8 cellular contexts compared by ENCODE assay signal in the genomic region with DNA sequence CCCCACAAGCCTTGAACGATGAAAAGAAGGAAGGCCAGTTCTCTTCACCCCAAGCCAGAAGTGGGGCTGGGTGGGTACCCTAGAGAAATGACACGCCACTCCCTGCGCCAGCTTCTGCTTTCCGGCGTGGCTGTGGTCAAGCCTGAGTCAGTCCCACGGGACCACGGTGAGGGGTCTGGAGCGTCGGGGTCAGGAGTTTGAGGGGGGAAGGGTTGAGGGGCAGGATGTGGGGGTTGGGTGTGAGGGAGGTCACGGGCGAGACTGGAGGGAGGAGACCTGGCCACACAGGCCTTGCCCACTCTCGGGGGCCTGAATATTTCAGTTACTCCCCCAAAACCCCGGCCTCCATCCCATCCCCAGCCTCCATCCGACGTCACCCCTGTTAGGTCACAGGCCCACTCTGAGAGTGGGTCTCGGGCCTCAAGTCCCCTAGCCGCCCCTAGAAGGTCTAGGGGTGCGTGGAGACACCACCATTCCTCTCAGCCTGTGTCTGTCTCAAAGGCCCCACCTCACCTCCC. TPM values are rescaled to one million over a fixed set of nuclear protein-coding genes. Genes with fewer than 3 reads are reported as not detected.
A peak's percentile ranks its signal among the peaks of the same experiment; 100 is the strongest.
DNase-seq lines count a peak whose midpoint lies in the region; ATAC-seq and TF ChIP-seq lines count a peak whose summit lies in the region.

No MANE protein-coding gene starts in this region.

- POLR2A ChIA-PET in WTC11 (lab: Charles Lee) = no interaction called here

- peaks cover 5% of the 10 kb centered on the region for H3F3A ChIP-seq in GM23338 (replicated peaks; ENCODE audit: low read depth)

- H3K4me1 Mint-ChIP-seq in GM23338 (peaks cover 6% of the 10 kb centered on the region), WTC11 (peaks cover 9% of the 10 kb centered on the region)
- H3K4me1 Mint-ChIP-seq in stimulated activated naive CD8-positive, alpha-beta T cell treated with anti-CD3 and anti-CD28 coated beads, Interleukin-15, amount 100 ng/mL, for 72 hours = peaks cover 39% of the 10 kb centered on the region

- CTCF ChIA-PET in WTC11 (lab: Charles Lee) = interaction anchor here (0.5 to 3.1 kb wide), 4 partner anchors 12 to 161 kb away, joined by 3 to 16 read pairs (median 6); no protein-coding TSS in a partner anchor

- H3K9me3 Mint-ChIP-seq in GM23338 (no peaks in the 10 kb centered on the region), WTC11 (no peaks in the 10 kb centered on the region)
- H3K9me3 Mint-ChIP-seq in stimulated activated naive CD8-positive, alpha-beta T cell treated with anti-CD3 and anti-CD28 coated beads, Interleukin-15, amount 100 ng/mL, for 72 hours = no peaks in the 10 kb centered on the region

- no peak overlapping the region for H3K27ac ChIP-seq in GM23338 (ENCODE audit: low read depth)

- peaks cover 10% of the 10 kb centered on the region for H3K36me3 ChIP-seq in BE2C
- H3K36me3 ChIP-seq in GM23338 (ENCODE audit: insufficient read depth) = no peaks in the 10 kb centered on the region; the same call in 1 of the 2 replicates

- H3K4me3 ChIP-seq in BE2C (ENCODE audit: low read depth, low read length) = peak overlapping the region; percentile 64
- peak overlapping the region; percentile 79 for H3K4me3 ChIP-seq in GM23338

- H3K9me3 ChIP-seq in BE2C = no peaks in the 10 kb centered on the region

- H3K4me1 ChIP-seq in BE2C (peaks cover 4% of the 10 kb centered on the region), GM23338 (ENCODE audit: insufficient read depth) (peaks cover 4% of the 10 kb centered on the region)

- H3K27me3 ChIP-seq in BE2C (peaks cover 15% of the 10 kb centered on the region), GM23338 (ENCODE audit: insufficient read depth) (peaks cover 12% of the 10 kb centered on the region)

- H3K9me2 ChIP-seq in GM23338 (ENCODE audit: insufficient read depth) = no peaks in the 10 kb centered on the region

- H3K4me2 ChIP-seq in GM23338 = peak overlapping the region; percentile 92

- H3K36me3 Mint-ChIP-seq in GM23338 (ENCODE audit: low read depth) (peaks cover 21% of the 10 kb centered on the region), WTC11 (peaks cover 12% of the 10 kb centered on the region)

- DNase-seq in BE2C = no peak
- DNase-seq in GM23338 (ENCODE audit: low spot score) = no peak
- DNase-seq in WTC11 (ENCODE audit: low spot score) = no peak
- DNase-seq in hepatic stellate cell (ENCODE audit: low spot score) = peak; percentile 89
- DNase-seq in stimulated activated naive CD8-positive, alpha-beta T cell treated with anti-CD3 and anti-CD28 coated beads, Interleukin-15, amount 100 ng/mL, for 72 hours = no peak
- DNase-seq in GM19238 (ENCODE audit: insufficient read length, low spot score) = no peak
- no peak for DNase-seq in putamen (ENCODE audit: low spot score)

- peak; percentile 3; the same call in 2 of the 3 replicates for ATAC-seq in GM23338
- ATAC-seq in WTC11 = no peak
- no peak for ATAC-seq in stimulated activated naive CD8-positive, alpha-beta T cell treated with anti-CD3 and anti-CD28 coated beads, Interleukin-15, amount 100 ng/mL, for 72 hours
- ATAC-seq in GM21528 (IDR thresholded peaks at IDR 0.05; ENCODE audit: low FRiP score, unreplicated experiment) = no peak

- H3K27ac Mint-ChIP-seq in GM23338 = no peak overlapping the region
- H3K27ac Mint-ChIP-seq in WTC11 = no peak overlapping the region
- peak overlapping the region; percentile 80 to 87 for H3K27ac Mint-ChIP-seq in stimulated activated naive CD8-positive, alpha-beta T cell treated with anti-CD3 and anti-CD28 coated beads, Interleukin-15, amount 100 ng/mL, for 72 hours

- H3K4me3 Mint-ChIP-seq in GM23338 = peak overlapping the region; percentile 78; the same call in 2 of the 3 replicates
- peak overlapping the region; percentile 80 for H3K4me3 Mint-ChIP-seq in WTC11
- peak overlapping the region; percentile 89 to 92 for H3K4me3 Mint-ChIP-seq in stimulated activated naive CD8-positive, alpha-beta T cell treated with anti-CD3 and anti-CD28 coated beads, Interleukin-15, amount 100 ng/mL, for 72 hours

- H3K79me2 ChIP-seq in GM23338 (replicated peaks; ENCODE audit: insufficient read depth) = no peaks in the 10 kb centered on the region

- H4K20me1 ChIP-seq in GM23338 (replicated peaks; ENCODE audit: insufficient read depth) = no peaks in the 10 kb centered on the region

- TF ChIP-seq CTCF in BE2C (IDR thresholded peaks at IDR 0.05; ENCODE audit: low read depth, low read length) = no peak
- no peak for TF ChIP-seq CTCF in GM23338 (conservative IDR thresholded peaks at IDR 0.05; ENCODE audit: low read depth in 2 of 2)
- TF ChIP-seq CTCF in WTC11 (IDR thresholded peaks at IDR 0.05) = no peak

- H3K27me3 Mint-ChIP-seq in GM23338 (ENCODE audit: insufficient read depth, low read depth, poor library complexity) (peaks cover 22% of the 10 kb centered on the region), WTC11 (ENCODE audit: low read depth) (peaks cover 19% of the 10 kb centered on the region)
- H3K27me3 Mint-ChIP-seq in stimulated activated naive CD8-positive, alpha-beta T cell treated with anti-CD3 and anti-CD28 coated beads, Interleukin-15, amount 100 ng/mL, for 72 hours = no peaks in the 10 kb centered on the region

- peak overlapping the region; percentile 99 for H2AFZ ChIP-seq in GM23338

TF ChIP-seq in WTC11, 78 proteins besides CTCF, POLR2A, EP300 and RAD21:
- no peak for TF ChIP-seq ZNF219 (CRISPR knock-in tag; IDR thresholded peaks at IDR 0.05; ENCODE audit: borderline replicate concordance)
- TF ChIP-seq ZNF416 (CRISPR knock-in tag; IDR thresholded peaks at IDR 0.05) = no peak
- no peak for TF ChIP-seq NR2C2 (CRISPR knock-in tag; IDR thresholded peaks at IDR 0.05)
- TF ChIP-seq ZNF396 (CRISPR knock-in tag; IDR thresholded peaks at IDR 0.05; ENCODE audit: borderline replicate concordance) = no peak
- no peak for TF ChIP-seq ESRRA (CRISPR knock-in tag; IDR thresholded peaks at IDR 0.05; ENCODE audit: borderline replicate concordance)
- no peak for TF ChIP-seq CREB1 (CRISPR knock-in tag; IDR thresholded peaks at IDR 0.05)
- no peak for TF ChIP-seq ZNF423 (CRISPR knock-in tag; IDR thresholded peaks at IDR 0.05)
- no peak for TF ChIP-seq ZNF317 (CRISPR knock-in tag; IDR thresholded peaks at IDR 0.05; ENCODE audit: borderline replicate concordance, low read depth)
- TF ChIP-seq JAZF1 (CRISPR knock-in tag; IDR thresholded peaks at IDR 0.05) = no peak
- TF ChIP-seq JUN (CRISPR knock-in tag; IDR thresholded peaks at IDR 0.05) = no peak
- TF ChIP-seq TCF7 (CRISPR knock-in tag; IDR thresholded peaks at IDR 0.05; ENCODE audit: low read depth) = no peak
- TF ChIP-seq, protein P1, sequence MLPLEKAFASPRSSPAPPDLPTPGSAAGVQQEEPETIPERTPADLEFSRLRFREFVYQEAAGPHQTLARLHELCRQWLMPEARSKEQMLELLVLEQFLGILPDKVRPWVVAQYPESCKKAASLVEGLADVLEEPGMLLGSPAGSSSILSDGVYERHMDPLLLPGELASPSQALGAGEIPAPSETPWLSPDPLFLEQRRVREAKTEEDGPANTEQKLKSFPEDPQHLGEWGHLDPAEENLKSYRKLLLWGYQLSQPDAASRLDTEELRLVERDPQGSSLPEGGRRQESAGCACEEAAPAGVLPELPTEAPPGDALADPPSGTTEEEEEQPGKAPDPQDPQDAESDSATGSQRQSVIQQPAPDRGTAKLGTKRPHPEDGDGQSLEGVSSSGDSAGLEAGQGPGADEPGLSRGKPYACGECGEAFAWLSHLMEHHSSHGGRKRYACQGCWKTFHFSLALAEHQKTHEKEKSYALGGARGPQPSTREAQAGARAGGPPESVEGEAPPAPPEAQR (CRISPR knock-in tag; IDR thresholded peaks at IDR 0.05) = no peak
- TF ChIP-seq, protein P2, sequence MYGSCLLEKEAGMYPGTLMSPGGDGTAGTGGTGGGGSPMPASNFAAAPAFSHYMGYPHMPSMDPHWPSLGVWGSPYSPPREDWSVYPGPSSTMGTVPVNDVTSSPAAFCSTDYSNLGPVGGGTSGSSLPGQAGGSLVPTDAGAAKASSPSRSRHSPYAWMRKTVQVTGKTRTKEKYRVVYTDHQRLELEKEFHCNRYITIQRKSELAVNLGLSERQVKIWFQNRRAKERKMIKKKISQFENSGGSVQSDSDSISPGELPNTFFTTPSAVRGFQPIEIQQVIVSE (CRISPR knock-in tag; IDR thresholded peaks at IDR 0.05; ENCODE audit: borderline replicate concordance) = no peak
- TF ChIP-seq, protein P3, sequence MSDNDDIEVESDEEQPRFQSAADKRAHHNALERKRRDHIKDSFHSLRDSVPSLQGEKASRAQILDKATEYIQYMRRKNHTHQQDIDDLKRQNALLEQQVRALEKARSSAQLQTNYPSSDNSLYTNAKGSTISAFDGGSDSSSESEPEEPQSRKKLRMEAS (CRISPR knock-in tag; IDR thresholded peaks at IDR 0.05) = no peak

RNA-seq across cellular contexts. Expression of a gene that starts 0.5 kb away (rescaled TPM):
- 12.4 TPM for polyA plus RNA-seq in BE2C (2012; ENCODE audit: insufficient read depth, insufficient read length, low read depth)
- total RNA-seq in GM23338 (2014; rRNA removed; shearing (Covaris generic)) = 17.1 and 27.4 TPM in 2 replicates
- 31.9 and 34.4 TPM in 2 replicates for polyA plus RNA-seq in GM23338 (2016; fragmentation: Nextera tagmentation; extraction: Ambion mirVana)
- total RNA-seq in WTC11 (2021) = 20.2 to 30.3 TPM (median 26.2 TPM) in 3 replicates

RNA-seq across cellular contexts. Expression of a gene that starts 19.9 kb away (rescaled TPM):
- polyA plus RNA-seq in BE2C (2012; ENCODE audit: insufficient read depth, insufficient read length, low read depth) = 62.0 TPM
- 41.9 and 81.3 TPM in 2 replicates for total RNA-seq in GM23338 (2014; rRNA removed; shearing (Covaris generic))
- polyA plus RNA-seq in GM23338 (2016; fragmentation: Nextera tagmentation; extraction: Ambion mirVana) = 38.7 and 40.2 TPM in 2 replicates
- total RNA-seq in WTC11 (2021) = 26.3 to 29.8 TPM (median 28.0 TPM) in 3 replicates

RNA-seq across cellular contexts. Expression of a gene that starts 20.1 kb away (rescaled TPM):
- polyA plus RNA-seq in BE2C (2012; ENCODE audit: insufficient read depth, insufficient read length, low read depth) = 181 TPM
- 37.1 and 66.6 TPM in 2 replicates for total RNA-seq in GM23338 (2014; rRNA removed; shearing (Covaris generic))
- 8.5 and 9.8 TPM in 2 replicates for polyA plus RNA-seq in GM23338 (2016; fragmentation: Nextera tagmentation; extraction: Ambion mirVana)
- total RNA-seq in WTC11 (2021) = 51.9 to 56.9 TPM (median 53.8 TPM) in 3 replicates

RNA-seq across cellular contexts. Expression of a gene that starts 30.7 kb away (rescaled TPM):
- polyA plus RNA-seq in BE2C (2012; ENCODE audit: insufficient read depth, insufficient read length, low read depth) = 137 TPM
- total RNA-seq in GM23338 (2014; rRNA removed; shearing (Covaris generic)) = 9.7 and 11.6 TPM in 2 replicates
- 20.3 and 24.1 TPM in 2 replicates for polyA plus RNA-seq in GM23338 (2016; fragmentation: Nextera tagmentation; extraction: Ambion mirVana)
- 12.2 to 14.7 TPM (median 14.6 TPM) in 3 replicates for total RNA-seq in WTC11 (2021)

RNA-seq across cellular contexts. Expression of a gene that starts 53.1 kb away (rescaled TPM):
- polyA plus RNA-seq in BE2C (2012; ENCODE audit: insufficient read depth, insufficient read length, low read depth) = 7.3 TPM
- total RNA-seq in GM23338 (2014; rRNA removed; shearing (Covaris generic)) = 3.6 and 7.1 TPM in 2 replicates
- 1.6 and 2.5 TPM in 2 replicates for polyA plus RNA-seq in GM23338 (2016; fragmentation: Nextera tagmentation; extraction: Ambion mirVana)
- total RNA-seq in WTC11 (2021) = 3.0 to 5.7 TPM (median 3.8 TPM) in 3 replicates

Comparison
In these comparisons a context has a peak if more than half of its experiments do, and no peak if none do; other contexts are left out.
1. H3K27ac Mint-ChIP-seq: peak in stimulated activated naive CD8-positive, alpha-beta T cell treated with anti-CD3 and anti-CD28 coated beads, Interleukin-15, amount 100 ng/mL, for 72 hours (2 of 2); none in GM23338 (single experiment) and WTC11 (single experiment).
2. Peak in every context shown above with its lines, with median percentiles within 50 percentile points of each other: H3K4me3 Mint-ChIP-seq.